ENCODE assay signal across 9 cellular contexts in the genomic region with DNA sequence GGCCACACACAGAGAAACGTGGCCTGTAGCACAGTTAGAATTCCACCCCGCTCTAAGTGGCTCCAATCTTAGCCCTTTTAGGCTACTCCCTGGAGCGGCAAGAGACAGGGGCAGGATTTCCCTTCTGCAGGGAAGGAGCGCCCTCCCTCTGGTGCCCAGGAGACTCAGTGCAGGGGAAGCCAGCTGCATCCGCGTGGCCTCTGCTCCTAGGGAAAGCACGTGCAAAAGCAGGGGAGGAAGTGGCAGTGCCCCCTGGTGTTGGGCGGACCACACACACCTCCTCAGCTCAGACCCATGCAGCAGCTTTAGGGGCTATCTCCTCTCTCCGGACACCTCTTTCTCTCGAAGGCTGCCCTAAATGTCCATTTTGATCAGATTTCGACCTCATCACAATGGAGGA. TPM values are rescaled to one million over a fixed set of nuclear protein-coding genes. Genes with fewer than 3 reads are reported as not detected.
A peak's percentile ranks its signal among the peaks of the same experiment; 100 is the strongest.
DNase-seq lines count a peak whose midpoint lies in the region; ATAC-seq and TF ChIP-seq lines count a peak whose summit lies in the region.
"Had no signal": no experiment of that assay in that cellular context is flagged by ENCODE, and none has a peak within 500 bp of the region (broad histone marks: within the 10 kb centered on the region; RNA-seq: fewer than 3 reads in every experiment).

No MANE protein-coding gene starts in this region.

- peak; percentile 99 for ATAC-seq in HCT116
- ATAC-seq in SK-N-SH treated with all-trans-retinoic acid at 6 μM for 48 hours: peak; percentile 91
- ATAC-seq in GM21423 (IDR thresholded peaks at IDR 0.05; ENCODE audit: unreplicated experiment): no peak
- ATAC-seq in HG03108 (IDR thresholded peaks at IDR 0.05; ENCODE audit: unreplicated experiment): no peak
- ATAC-seq: effector memory CD8-positive, alpha-beta T cell had no signal

- no peaks in the 10 kb centered on the region for H3K27me3 Mint-ChIP-seq in endodermal cell (ENCODE audit: insufficient read depth)
- H3K27me3 Mint-ChIP-seq in neural progenitor cell (ENCODE audit: insufficient read depth, low read depth): peaks cover 18% of the 10 kb centered on the region

- H3K4me2 ChIP-seq in BLaER1 (peak overlapping the region; percentile 66), HCT116 (ENCODE audit: low read length) (peak overlapping the region; percentile 33; the same call in 1 of the 2 replicates), neural progenitor cell (no peak overlapping the region)

- H3K9me3 Mint-ChIP-seq in endodermal cell (peaks cover 2% of the 10 kb centered on the region), neural progenitor cell (no peaks in the 10 kb centered on the region)
- H3K9me3 Mint-ChIP-seq: effector memory CD8-positive, alpha-beta T cell had no signal

- H3K79me2 ChIP-seq in HCT116 (ENCODE audit: insufficient read depth, low read length) (no peaks in the 10 kb centered on the region), neural progenitor cell (ENCODE audit: low read depth) (no peaks in the 10 kb centered on the region)

- H2AFZ ChIP-seq in HCT116 (ENCODE audit: low read depth, low read length, poor library complexity, severe bottlenecking) (peak overlapping the region; percentile 89), neural progenitor cell (replicated peaks) (peak overlapping the region; percentile 77)

- H3K4me3 Mint-ChIP-seq in endodermal cell (no peak overlapping the region), neural progenitor cell (no peak overlapping the region)
- H3K4me3 Mint-ChIP-seq: effector memory CD8-positive, alpha-beta T cell had no signal

- RAD21 ChIA-PET in HCT116 (lab: Charles Lee; ENCODE audit: low non-redundant PET in 1 of 2, low total read pairs in 2 of 2, uncharacterized antibody in 2 of 2, unreplicated experiment in 2 of 2): no interaction called here

- TF ChIP-seq CTCF in HCT116 (IDR thresholded peaks at IDR 0.05 in 2 of 3, conservative IDR thresholded peaks at IDR 0.05 in 1 of 3; ENCODE audit: borderline replicate concordance in 1 of 3, insufficient read depth in 1 of 3, low read depth in 2 of 3, low read length in 2 of 3): peak; percentile 68 to 90 (median 88)
- TF ChIP-seq CTCF in endodermal cell (conservative IDR thresholded peaks at IDR 0.05): peak; percentile 80
- peak; percentile 61 for TF ChIP-seq CTCF in neural progenitor cell (IDR thresholded peaks at IDR 0.05)

- no peak overlapping the region for H3K27ac Mint-ChIP-seq in endodermal cell
- H3K27ac Mint-ChIP-seq in neural progenitor cell: no peak overlapping the region
- H3K27ac Mint-ChIP-seq: effector memory CD8-positive, alpha-beta T cell had no signal

- WGBS in endodermal cell (ENCODE audit: insufficient coverage in 1 of 2, insufficient read length in 1 of 2), 2 experiments: 70 to 76% methylated on average over 11 of the region's 11 CpGs

- H3K36me3 ChIP-seq in BLaER1: no peaks in the 10 kb centered on the region
- no peaks in the 10 kb centered on the region for H3K36me3 ChIP-seq in HCT116 (ENCODE audit: control insufficient read depth in 1 of 2, insufficient read depth in 2 of 2, low read length in 2 of 2)
- H3K36me3 ChIP-seq in endodermal cell (ENCODE audit: control insufficient read depth, insufficient read depth, low read length): no peaks in the 10 kb centered on the region
- no peaks in the 10 kb centered on the region for H3K36me3 ChIP-seq in neural progenitor cell

- DNase-seq in HCT116 (ENCODE audit: low read depth, low spot score) (peak; percentile 60), endodermal cell (peak; percentile 95), neural progenitor cell (ENCODE audit: low spot score) (peak; percentile 67), NCI-H510A treated with DMSO at 0.1 percent for 48 hours (lab: John Stamatoyannopoulos, UW) (no peak)

- H3K36me3 Mint-ChIP-seq in endodermal cell (ENCODE audit: low read depth): no peaks in the 10 kb centered on the region
- H3K36me3 Mint-ChIP-seq in neural progenitor cell: no peaks in the 10 kb centered on the region

- peak; percentile 63 for TF ChIP-seq RAD21 in HCT116 (IDR thresholded peaks at IDR 0.05; ENCODE audit: low read depth)

- H3K27me3 ChIP-seq in BLaER1 (no peaks in the 10 kb centered on the region), HCT116 (ENCODE audit: insufficient read depth, low read length) (no peaks in the 10 kb centered on the region), endodermal cell (ENCODE audit: control insufficient read depth, insufficient read depth, low read length, poor library complexity, severe bottlenecking) (no peaks in the 10 kb centered on the region), neural progenitor cell (no peaks in the 10 kb centered on the region)

- H3K4me1 ChIP-seq in BLaER1: peaks cover 57% of the 10 kb centered on the region
- peaks cover 0 to 7% of the 10 kb centered on the region in 2 experiments; a peak in 1 of 4 replicates for H3K4me1 ChIP-seq in HCT116 (ENCODE audit: control insufficient read depth in 1 of 2, insufficient read depth in 2 of 2, low read length in 2 of 2)
- H3K4me1 ChIP-seq in endodermal cell (ENCODE audit: control insufficient read depth, insufficient read depth, low read length): no peaks in the 10 kb centered on the region
- H3K4me1 ChIP-seq in neural progenitor cell: peaks cover 16% of the 10 kb centered on the region

- BruUV-seq in HCT116 (replicated peaks; lab: Mats Ljungman, UMichigan): no TSS peak

- POLR2A ChIA-PET in HCT116 (lab: Charles Lee): interaction anchor here (0.6 to 1.4 kb wide), 2 partner anchors 9 to 434 kb away, joined by 3 to 5 read pairs; no protein-coding TSS in a partner anchor

- no peak for TF ChIP-seq POLR2A in HCT116 (IDR thresholded peaks at IDR 0.05; ENCODE audit: borderline replicate concordance, extremely low read depth, insufficient read depth, insufficient read length)

- H4K20me1 ChIP-seq in BLaER1 (no peaks in the 10 kb centered on the region), HCT116 (ENCODE audit: insufficient read depth) (no peaks in the 10 kb centered on the region), neural progenitor cell (ENCODE audit: low read depth) (no peaks in the 10 kb centered on the region)

- H3K9me2 ChIP-seq in HCT116 (ENCODE audit: insufficient read depth): no peaks in the 10 kb centered on the region

- H3K27ac ChIP-seq in BLaER1 (peak overlapping the region; percentile 71), HCT116 (ENCODE audit: low read depth, low read length) (no peak overlapping the region), endodermal cell (ENCODE audit: low read depth, low read length) (no peak overlapping the region), neural progenitor cell (no peak overlapping the region)

- H3K4me3 ChIP-seq in BLaER1: 0 out of 2 replicates have a peak overlapping the region, but pooled peaks have one; percentile 18
- no peak overlapping the region for H3K4me3 ChIP-seq in HCT116 (replicated peaks in 1 of 2; ENCODE audit: low read depth in 1 of 2, low read length in 2 of 2)
- H3K4me3 ChIP-seq in endodermal cell (ENCODE audit: low read length): no peak overlapping the region
- H3K4me3 ChIP-seq in neural progenitor cell: no peak overlapping the region

- peaks cover 8% of the 10 kb centered on the region for H3F3A ChIP-seq in neural progenitor cell (ENCODE audit: low read depth)

- CTCF ChIA-PET in HCT116 (lab: Charles Lee): interaction anchor here (0.5 to 1.5 kb wide), 13 partner anchors 9 to 854 kb away, joined by 3 to 9 read pairs (median 3); no protein-coding TSS in a partner anchor

- H3K9me3 ChIP-seq in BLaER1 (no peaks in the 10 kb centered on the region), HCT116 (ENCODE audit: control insufficient read depth in 1 of 2, insufficient read depth in 1 of 2, low read depth in 1 of 2, low read length in 2 of 2) (no peaks in the 10 kb centered on the region), endodermal cell (ENCODE audit: control insufficient read depth, low read length) (no peaks in the 10 kb centered on the region), neural progenitor cell (ENCODE audit: low read depth) (no peaks in the 10 kb centered on the region)

- peaks cover 5% of the 10 kb centered on the region for H3K4me1 Mint-ChIP-seq in endodermal cell
- peaks cover 13% of the 10 kb centered on the region for H3K4me1 Mint-ChIP-seq in neural progenitor cell

- intact Hi-C loops in HCT116 (cut with micrococcal nuclease): no loop called here

- no peak overlapping the region for H3K9ac ChIP-seq in BLaER1
- no peak overlapping the region for H3K9ac ChIP-seq in HCT116 (ENCODE audit: low read length)
- no peak overlapping the region for H3K9ac ChIP-seq in endodermal cell (ENCODE audit: extremely low read depth, low read length, poor library complexity, severe bottlenecking)
- H3K9ac ChIP-seq in neural progenitor cell: no peak overlapping the region

TF ChIP-seq in HCT116, 20 proteins besides CTCF, POLR2A, EP300 and RAD21 (continues in another document):
- TF ChIP-seq JUND (IDR thresholded peaks at IDR 0.05) (no peak), POLR2AphosphoS5 (IDR thresholded peaks at IDR 0.05; ENCODE audit: low read depth, low read length) (no peak), SIN3A (IDR thresholded peaks at IDR 0.05; ENCODE audit: low read depth) (no peak), EZH2phosphoT487 (IDR thresholded peaks at IDR 0.05; ENCODE audit: borderline replicate concordance) (no peak), ZNF274 (IDR thresholded peaks at IDR 0.05; ENCODE audit: low read depth, low read length) (no peak)
- TF ChIP-seq, protein P1, sequence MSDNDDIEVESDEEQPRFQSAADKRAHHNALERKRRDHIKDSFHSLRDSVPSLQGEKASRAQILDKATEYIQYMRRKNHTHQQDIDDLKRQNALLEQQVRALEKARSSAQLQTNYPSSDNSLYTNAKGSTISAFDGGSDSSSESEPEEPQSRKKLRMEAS (IDR thresholded peaks at IDR 0.05): peak; percentile 98

TF ChIP-seq in SK-N-SH treated with all-trans-retinoic acid at 6 μM for 48 hours, 23 proteins besides CTCF, POLR2A, EP300 and RAD21 (continues in another document):
- TF ChIP-seq ZNF70 (CRISPR knock-in tag; IDR thresholded peaks at IDR 0.05): no peak
- TF ChIP-seq CSDC2 (CRISPR knock-in tag; IDR thresholded peaks at IDR 0.05): no peak
- no peak for TF ChIP-seq ZFP3 (CRISPR knock-in tag; IDR thresholded peaks at IDR 0.05)
- TF ChIP-seq ZC3H10 (CRISPR knock-in tag; IDR thresholded peaks at IDR 0.05): no peak

RNA-seq across cellular contexts. Expression of a gene that starts 50.0 kb away (rescaled TPM):
- 28.5 TPM for total RNA-seq in HCT116 (2021; ENCODE audit: unreplicated experiment)
- polyA plus RNA-seq in HCT116 (2012): 11.5 and 12.9 TPM in 2 replicates
- 100 to 1,000 TPM in 1 of 2 donors, 10 to 100 TPM in 1; 81.7 to 108 TPM for total RNA-seq in endodermal cell
- polyA plus RNA-seq in endodermal cell (2013, experiment 1 of 2): 30.1 TPM
- 27.0 TPM for polyA plus RNA-seq in endodermal cell (2013, experiment 2 of 2)
- 40.4 and 41.9 TPM in 2 replicates for total RNA-seq in neural progenitor cell (ENCODE audit: low replicate concordance)

RNA-seq across cellular contexts. Expression of a gene that starts 50.2 kb away (rescaled TPM):
- total RNA-seq in HCT116 (2021; ENCODE audit: unreplicated experiment): 34.9 TPM
- polyA plus RNA-seq in HCT116 (2012): 9.3 and 12.1 TPM in 2 replicates
- total RNA-seq in endodermal cell: 10 to 100 TPM; 28.0 to 51.2 TPM
- polyA plus RNA-seq in endodermal cell (2013, experiment 1 of 2): 21.6 TPM
- 22.1 TPM for polyA plus RNA-seq in endodermal cell (2013, experiment 2 of 2)
- total RNA-seq in neural progenitor cell (ENCODE audit: low replicate concordance): 26.9 and 30.8 TPM in 2 replicates

Comparison
In these comparisons a context has a peak if more than half of its experiments do, and no peak if none do; other contexts are left out.
1. ATAC-seq: peak in HCT116 (single experiment) and SK-N-SH treated with all-trans-retinoic acid at 6 μM for 48 hours (single experiment); none in GM21423 (single experiment) and HG03108 (single experiment).
2. Peak in every context shown above with its lines, with median percentiles within 50 percentile points of each other: CTCF ChIP-seq.